ENCODE assay signal across 26 cellular contexts in genomic region chr16:84032458-84033178, GRCh38. TPM values are rescaled to one million over a fixed set of nuclear protein-coding genes. Genes with fewer than 3 reads are reported as not detected.
A peak's percentile ranks its signal among the peaks of the same experiment; 100 is the strongest.
DNase-seq lines count a peak whose midpoint lies in the region; ATAC-seq lines count a peak whose summit lies in the region.
"Had no signal": no experiment of that assay in that cellular context is flagged by ENCODE, and none has a peak within 500 bp of the region (broad histone marks: within the 10 kb centered on the region; RNA-seq: fewer than 3 reads in every experiment).

No MANE protein-coding gene starts in this region.

- intact Hi-C loops in right cardiac atrium (cut with DNase I), result no loop called here

- H3K4me1 Mint-ChIP-seq in stimulated activated naive CD8-positive, alpha-beta T cell treated with anti-CD3 and anti-CD28 coated beads, Interleukin-15, amount 100 ng/mL, for 72 hours, result peaks cover 32% of the 10 kb centered on the region

- H3K4me3 Mint-ChIP-seq in stimulated activated naive CD8-positive, alpha-beta T cell treated with anti-CD3 and anti-CD28 coated beads, Interleukin-15, amount 100 ng/mL, for 72 hours, result no peak overlapping the region

- peak overlapping the region in 1 of 2 donors; percentile 55 for H3K27ac Mint-ChIP-seq in stimulated activated naive CD8-positive, alpha-beta T cell treated with anti-CD3 and anti-CD28 coated beads, Interleukin-15, amount 100 ng/mL, for 72 hours

- H3K4me1 ChIP-seq in right cardiac atrium (ENCODE audit: control insufficient read depth, insufficient read depth, low read length), result no peaks in the 10 kb centered on the region

- peaks cover 0 to 34% of the 10 kb centered on the region in 2 donors for H3K9me3 Mint-ChIP-seq in stimulated activated naive CD8-positive, alpha-beta T cell treated with anti-CD3 and anti-CD28 coated beads, Interleukin-15, amount 100 ng/mL, for 72 hours

- peaks cover 43% of the 10 kb centered on the region for H3K27me3 Mint-ChIP-seq in stimulated activated naive CD8-positive, alpha-beta T cell treated with anti-CD3 and anti-CD28 coated beads, Interleukin-15, amount 100 ng/mL, for 72 hours

- DNase-seq in stimulated activated naive CD8-positive, alpha-beta T cell treated with anti-CD3 and anti-CD28 coated beads, Interleukin-15, amount 100 ng/mL, for 72 hours, result no peak
- DNase-seq in stimulated activated naive CD8-positive, alpha-beta T cell treated with anti-CD3 and anti-CD28 coated beads, Interleukin-15, Interleukin-2, amounts not matched to agents 100 U/mL and 50 U/mL, for 24 hours, result no peak
- DNase-seq in NCI-H345 treated with DMSO at 0.1 percent for 48 hours (lab: John Stamatoyannopoulos, UW; ENCODE audit: unreplicated experiment) (peak; percentile 68), right cardiac atrium (peak in 2 of 3 donors; percentile 70 to 81), NCI-H510A (lab: John Stamatoyannopoulos, UW) (no peak)
- no peak for DNase-seq in activated CD4-positive, CD25-positive, alpha-beta regulatory T cell (lab: John Stamatoyannopoulos, UW)
- DNase-seq: ACHN; activated CD4-positive, alpha-beta T cell treated with anti-CD3 and anti-CD28 coated beads for 1 hour; activated CD8-positive, alpha-beta memory T cell treated with anti-CD3 and anti-CD28 coated beads for 24 hours; activated naive CD4-positive, alpha-beta T cell treated with anti-CD3 and anti-CD28 coated beads, Interleukin-2, amount 50 U/mL, for 16 hours; activated T-cell treated with anti-CD3 and anti-CD28 coated beads, Interleukin-2, amount 50 U/mL, for 48 hours; Calu3; EL; GM23248; NCI-H1694; NCI-H526; T1000 had no signal

- H3K27ac ChIP-seq in right cardiac atrium (ENCODE audit: low read length), result no peak overlapping the region
- H3K27ac ChIP-seq: BLaER1, cardiac muscle cell, GM23248 had no signal

- H3K27me3 ChIP-seq in right cardiac atrium (ENCODE audit: control insufficient read depth, insufficient read depth), result no peaks in the 10 kb centered on the region
- H3K27me3 ChIP-seq: cardiac muscle cell had no signal

- H3K9me3 ChIP-seq in right cardiac atrium (ENCODE audit: control insufficient read depth, low read length), result no peaks in the 10 kb centered on the region

- no peak overlapping the region for H3K4me3 ChIP-seq in right cardiac atrium (ENCODE audit: low read length)
- H3K4me3 ChIP-seq: BLaER1, cardiac muscle cell, GM23248 had no signal

- 63% methylated on average over 15 of the region's 15 CpGs for WGBS in right cardiac atrium

- ATAC-seq in stimulated activated naive CD8-positive, alpha-beta T cell treated with anti-CD3 and anti-CD28 coated beads, Interleukin-15, amount 100 ng/mL, for 72 hours, result peak; percentile 54
- ATAC-seq in stimulated activated naive CD8-positive, alpha-beta T cell treated with anti-CD3 and anti-CD28 coated beads, Interleukin-15, Interleukin-2, amounts not matched to agents 100 U/mL and 50 U/mL, for 24 hours, result no peak
- peak; percentile 30 to 58 for ATAC-seq in right cardiac atrium
- no peak for ATAC-seq in HG02588 (IDR thresholded peaks at IDR 0.05; ENCODE audit: unreplicated experiment)
- no peak for ATAC-seq in GM19035 (IDR thresholded peaks at IDR 0.05; ENCODE audit: unreplicated experiment)

RNA-seq across cellular contexts. Expression of gene SLC38A8, which starts 10.0 kb away (rescaled TPM):
- under 1 TPM in 2 of 4 donors, not detected in 2; 0.21 to 0.29 TPM for total RNA-seq in right cardiac atrium
- polyA plus RNA-seq in right cardiac atrium, result not detected
- total RNA-seq: Calu3, cardiac muscle cell, GM23248, kidney epithelial cell, OCI-LY7, omental fat pad, renal cortical epithelial cell, ureter had no signal
- polyA plus RNA-seq: cardiac muscle cell, GM23248 had no signal

Comparison
In these comparisons a context has a peak if more than half of its experiments do, and no peak if none do; other contexts are left out.
1. ATAC-seq: peak in stimulated activated naive CD8-positive, alpha-beta T cell treated with anti-CD3 and anti-CD28 coated beads, Interleukin-15, amount 100 ng/mL, for 72 hours (single experiment) and right cardiac atrium (2 of 2); none in stimulated activated naive CD8-positive, alpha-beta T cell treated with anti-CD3 and anti-CD28 coated beads, Interleukin-15, Interleukin-2, amounts not matched to agents 100 U/mL and 50 U/mL, for 24 hours (single experiment), HG02588 (single experiment) and GM19035 (single experiment).
2. DNase-seq: peak in NCI-H345 treated with DMSO at 0.1 percent for 48 hours (single experiment) and right cardiac atrium (2 of 3); none in stimulated activated naive CD8-positive, alpha-beta T cell treated with anti-CD3 and anti-CD28 coated beads, Interleukin-15, amount 100 ng/mL, for 72 hours (0 of 2), stimulated activated naive CD8-positive, alpha-beta T cell treated with anti-CD3 and anti-CD28 coated beads, Interleukin-15, Interleukin-2, amounts not matched to agents 100 U/mL and 50 U/mL, for 24 hours (single experiment), NCI-H510A (single experiment) and activated CD4-positive, CD25-positive, alpha-beta regulatory T cell (0 of 4).